ENCODE assay signal across 15 cellular contexts in genomic region chr4:52701207-52701606, GRCh38. TPM values are rescaled to one million over a fixed set of nuclear protein-coding genes. Genes with fewer than 3 reads are reported as not detected.
DNase-seq lines count a peak whose midpoint lies in the region; ATAC-seq and TF ChIP-seq lines count a peak whose summit lies in the region.
"Had no signal": no experiment of that assay in that cellular context is flagged by ENCODE, and none has a peak within 500 bp of the region (broad histone marks: within the 10 kb centered on the region; RNA-seq: fewer than 3 reads in every experiment).

No MANE protein-coding gene starts in this region.

- TF ChIP-seq CTCF in mesothelial cell of epicardium (IDR thresholded peaks at IDR 0.05; ENCODE audit: unreplicated experiment): no peak
- no peak for TF ChIP-seq CTCF in thyroid gland (IDR thresholded peaks at IDR 0.05)
- TF ChIP-seq CTCF in natural killer cell (IDR thresholded peaks at IDR 0.05): no peak
- no peak for TF ChIP-seq CTCF in left lung (IDR thresholded peaks at IDR 0.05)

- 74 to 80% methylated on average over 3 of the region's 3 CpGs for WGBS in thyroid gland, 2 donors

- H3K27ac ChIP-seq in thyroid gland (no peak overlapping the region), left lung (no peak overlapping the region)
- H3K27ac ChIP-seq: C4-2B, ovary had no signal

- H3K27me3 Mint-ChIP-seq in mesothelial cell of epicardium (ENCODE audit: low read depth) (no peaks in the 10 kb centered on the region), natural killer cell (ENCODE audit: low read depth in 2 of 2) (peaks cover 8 to 18% of the 10 kb centered on the region in 2 donors)

- peak; percentile 93 for ATAC-seq in GM18520 (IDR thresholded peaks at IDR 0.05; ENCODE audit: unreplicated experiment)
- peak; percentile 94 for ATAC-seq in GM21447 (IDR thresholded peaks at IDR 0.05; ENCODE audit: unreplicated experiment)
- ATAC-seq in HG03060 (IDR thresholded peaks at IDR 0.05; ENCODE audit: low read depth, unreplicated experiment): peak; percentile 91
- no peak for ATAC-seq in natural killer cell
- ATAC-seq in left lung: no peak

- H3K4me3 ChIP-seq in thyroid gland (replicated peaks in 1 of 3) (no peak overlapping the region), left lung (no peak overlapping the region)
- H3K4me3 ChIP-seq: ovary had no signal

- TF ChIP-seq POLR2A in thyroid gland (IDR thresholded peaks at IDR 0.05): no peak

- H3K9me3 Mint-ChIP-seq in mesothelial cell of epicardium (no peaks in the 10 kb centered on the region), natural killer cell (no peaks in the 10 kb centered on the region)
- H3K9me3 Mint-ChIP-seq: activated naive CD8-positive, alpha-beta T cell treated with anti-CD3 and anti-CD28 coated beads, Interleukin-2, amount 10 ng/mL, durations not matched to agents 7 days and 5 days had no signal

- intact Hi-C loops in thyroid gland (cut with DNase I): loop anchor here (10.0 kb wide), 1 partner anchor 46 kb away; the partner anchor contains the start of gene USP46
- intact Hi-C loops in natural killer cell (cut with micrococcal nuclease): no loop called here
- intact Hi-C loops in left lung (cut with DNase I): no loop called here

- H3K36me3 Mint-ChIP-seq in mesothelial cell of epicardium (no peaks in the 10 kb centered on the region), natural killer cell (no peaks in the 10 kb centered on the region)
- H3K36me3 Mint-ChIP-seq: activated naive CD8-positive, alpha-beta T cell treated with anti-CD3 and anti-CD28 coated beads, Interleukin-2, amount 10 ng/mL, durations not matched to agents 7 days and 5 days had no signal

- DNase-seq in NOMO-1 treated with DMSO at 0.1 percent for 48 hours (lab: John Stamatoyannopoulos, UW; ENCODE audit: unreplicated experiment): peak; percentile 49
- no peak for DNase-seq in mesothelial cell of epicardium (ENCODE audit: low spot score in 2 of 2, unreplicated experiment in 2 of 2)
- DNase-seq in thyroid gland: no peak
- no peak for DNase-seq in natural killer cell
- no peak for DNase-seq in left lung
- DNase-seq: activated CD4-positive, alpha-beta T cell treated with anti-CD3 and anti-CD28 coated beads for 48 hours; activated naive CD8-positive, alpha-beta T cell treated with anti-CD3 and anti-CD28 coated beads, Interleukin-2, amount 10 ng/mL, durations not matched to agents 7 days and 5 days; NCI-H187; ovary; SHP77; stimulated activated CD4-positive, alpha-beta T cell treated with anti-CD3 and anti-CD28 coated beads, Interleukin-2, amount 100 ng/mL, for 48 hours had no signal

- H3K9me3 ChIP-seq in thyroid gland: no peaks in the 10 kb centered on the region
- H3K9me3 ChIP-seq in left lung: no peaks in the 10 kb centered on the region
- H3K9me3 ChIP-seq: ovary had no signal

- H3K4me3 Mint-ChIP-seq in mesothelial cell of epicardium (no peak overlapping the region), natural killer cell (no peak overlapping the region)
- H3K4me3 Mint-ChIP-seq: activated naive CD8-positive, alpha-beta T cell treated with anti-CD3 and anti-CD28 coated beads, Interleukin-2, amount 10 ng/mL, durations not matched to agents 7 days and 5 days had no signal

- H3K27me3 ChIP-seq in thyroid gland (no peaks in the 10 kb centered on the region), left lung (no peaks in the 10 kb centered on the region)
- H3K27me3 ChIP-seq: ovary had no signal

- H3K4me1 ChIP-seq in thyroid gland (peaks cover 0 to 11% of the 10 kb centered on the region in 2 donors), left lung (no peaks in the 10 kb centered on the region)

- no peaks in the 10 kb centered on the region for H3K36me3 ChIP-seq in thyroid gland
- no peaks in the 10 kb centered on the region for H3K36me3 ChIP-seq in left lung
- H3K36me3 ChIP-seq: ovary had no signal

- H3K27ac Mint-ChIP-seq in mesothelial cell of epicardium: no peak overlapping the region
- H3K27ac Mint-ChIP-seq in natural killer cell: no peak overlapping the region
- H3K27ac Mint-ChIP-seq: activated naive CD8-positive, alpha-beta T cell treated with anti-CD3 and anti-CD28 coated beads, Interleukin-2, amount 10 ng/mL, durations not matched to agents 7 days and 5 days had no signal

- H3K4me1 Mint-ChIP-seq in mesothelial cell of epicardium (peaks cover 12% of the 10 kb centered on the region), natural killer cell (peaks cover 0 to 5% of the 10 kb centered on the region in 2 donors)

RNA-seq across cellular contexts. Expression of gene USP46, which starts 42.1 kb away (rescaled TPM):
- 39.2 to 43.1 TPM (median 40.8 TPM) in 3 replicates for total RNA-seq in mesothelial cell of epicardium
- 10 to 100 TPM; 10.8 to 17.6 (median 14.2) TPM for total RNA-seq in thyroid gland
- 10 to 100 TPM in 2 of 3 donors, 1 to 10 TPM in 1; 7.8 to 11.7 (median 10.3) TPM for total RNA-seq in natural killer cell
- 10 to 100 TPM; 18.2 to 22.1 TPM for total RNA-seq in left lung

RNA-seq across cellular contexts. Expression of gene ERVMER34-1, which starts 50.0 kb away (rescaled TPM):
- total RNA-seq in mesothelial cell of epicardium (3.6 to 3.7 TPM (median 3.6 TPM) in 3 replicates), thyroid gland (1 to 10 TPM in 2 of 4 donors, under 1 TPM in 2; 0.67 to 1.2 (median 0.90) TPM), natural killer cell (not detected), left lung (1 to 10 TPM; 2.0 to 3.0 TPM)
- total RNA-seq: activated naive CD8-positive, alpha-beta T cell treated with anti-CD3 and anti-CD28 coated beads, Interleukin-2, amount 10 ng/mL, durations not matched to agents 7 days and 5 days had no signal

Comparison
In these comparisons a context has a peak if more than half of its experiments do, and no peak if none do; other contexts are left out.
1. ATAC-seq: peak in GM18520 (single experiment), GM21447 (single experiment) and HG03060 (single experiment); none in natural killer cell (0 of 3) and left lung (single experiment).